Comparison of ENCODE assay signal across 8 cellular contexts in genomic region chr1:190338829-190339228, GRCh38.
"Had no signal": no experiment of that assay in that cellular context is flagged by ENCODE, and none has a peak within 500 bp of the region (broad histone marks: within the 10 kb centered on the region; RNA-seq: fewer than 3 reads in every experiment).

No MANE protein-coding gene starts in this region.

- FAIRE-seq: G401.6, GM12878, GM12891, GM12892, GM18507, GM19239 had no signal

- H3K4me3 ChIP-seq: GM12878 had no signal

- ATAC-seq: GM12878 had no signal

- DNase-seq: GDM1, GF-D8 had no signal
